Comparison of ENCODE assay signal across 20 cellular contexts in the genomic region with DNA sequence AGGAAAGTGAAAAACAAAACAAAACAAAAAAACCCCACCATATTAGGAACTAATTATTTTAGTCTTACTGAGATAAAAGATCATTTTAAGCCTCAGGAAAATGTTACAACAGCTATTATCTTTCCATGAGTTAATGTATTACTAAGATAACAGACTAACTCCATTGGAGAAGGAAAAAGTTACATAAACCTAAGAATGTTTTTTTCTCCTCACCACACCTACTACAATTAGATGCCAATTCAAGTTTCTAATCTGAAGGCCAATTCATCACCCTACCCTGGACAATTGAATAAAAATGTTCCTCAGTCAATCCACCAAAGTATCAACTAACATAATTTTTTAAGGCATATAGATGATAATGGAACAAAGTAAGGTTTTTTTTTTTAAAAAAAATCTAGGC. TPM values are rescaled to one million over a fixed set of nuclear protein-coding genes. Genes with fewer than 3 reads are reported as not detected.
DNase-seq lines count a peak whose midpoint lies in the region; ATAC-seq, FAIRE-seq and TF ChIP-seq lines count a peak whose summit lies in the region.
"Had no signal": no experiment of that assay in that cellular context is flagged by ENCODE, and none has a peak within 500 bp of the region (broad histone marks: within the 10 kb centered on the region; RNA-seq: fewer than 3 reads in every experiment).

No MANE protein-coding gene starts in this region.

- H3K79me2 ChIP-seq in SK-N-SH (ENCODE audit: insufficient read depth): no peaks in the 10 kb centered on the region

- DNase-seq in ascending aorta (ENCODE audit: low spot score in 2 of 2) (no peak), left colon (no peak), renal cortical epithelial cell (ENCODE audit: low read depth) (peak; percentile 39), SJCRH30 (no peak), SK-N-SH (no peak), SHP77 (lab: John Stamatoyannopoulos, UW) (no peak)
- DNase-seq: BE2C, DMS153, MG63, NCI-H1417, NCI-H1694 treated with DMSO at 0.1 percent for 48 hours, NCI-H2081 treated with DMSO at 0.1 percent for 48 hours, NCI-H2171 treated with DMSO at 0.1 percent for 48 hours, NCI-H524 treated with DMSO at 0.1 percent for 48 hours, NCI-H82 had no signal

- H3K4me3 ChIP-seq in ascending aorta: no peak overlapping the region
- H3K4me3 ChIP-seq in SJCRH30: no peak overlapping the region
- H3K4me3 ChIP-seq in SK-N-SH (ENCODE audit: low read depth in 2 of 2, low read length in 1 of 2): no peak overlapping the region
- H3K4me3 ChIP-seq: K562, MG63 had no signal

- H3K27ac ChIP-seq in ascending aorta: peak overlapping the region; percentile 23 to 52
- no peak overlapping the region for H3K27ac ChIP-seq in SJCRH30
- H3K27ac ChIP-seq in SK-N-SH (ENCODE audit: low read depth in 2 of 2, low read length in 1 of 2): no peak overlapping the region

- no peak for TF ChIP-seq CTCF in ascending aorta (IDR thresholded peaks at IDR 0.05)
- no peak for TF ChIP-seq CTCF in SK-N-SH (IDR thresholded peaks at IDR 0.05)

- no peaks in the 10 kb centered on the region for H3K9me2 ChIP-seq in SK-N-SH

- CTCF ChIA-PET in SK-N-SH (lab: Yijun Ruan, JAX): no interaction called here

- H3K4me1 ChIP-seq in ascending aorta: no peaks in the 10 kb centered on the region
- no peaks in the 10 kb centered on the region for H3K4me1 ChIP-seq in SJCRH30
- no peaks in the 10 kb centered on the region for H3K4me1 ChIP-seq in SK-N-SH (ENCODE audit: control insufficient read depth in 1 of 2, insufficient read depth in 2 of 2, low read depth in 1 of 2, low read length in 1 of 2)
- H3K4me1 ChIP-seq: BE2C had no signal

- intact Hi-C loops in ascending aorta (cut with DNase I): no loop called here
- intact Hi-C loops in left colon (cut with DNase I, micrococcal nuclease): no loop called here

- POLR2A ChIA-PET in SK-N-SH (lab: Yijun Ruan, JAX): no interaction called here

- H3F3A ChIP-seq in SK-N-SH (replicated peaks; ENCODE audit: insufficient read depth): peaks cover 13% of the 10 kb centered on the region

- H3K9ac ChIP-seq in SK-N-SH: no peak overlapping the region

- no peak for TF ChIP-seq EP300 in SK-N-SH (IDR thresholded peaks at IDR 0.05; ENCODE audit: borderline replicate concordance in 1 of 2, low read depth in 1 of 2, low read length in 1 of 2)

- H3K4me2 ChIP-seq in SK-N-SH: no peak overlapping the region

- no peak overlapping the region for H2AFZ ChIP-seq in SK-N-SH (ENCODE audit: low read depth)

- H4K20me1 ChIP-seq in SK-N-SH (ENCODE audit: insufficient read depth): no peaks in the 10 kb centered on the region

- H3K9me3 ChIP-seq in ascending aorta: no peaks in the 10 kb centered on the region
- no peaks in the 10 kb centered on the region for H3K9me3 ChIP-seq in SJCRH30 (replicated peaks)
- no peaks in the 10 kb centered on the region for H3K9me3 ChIP-seq in SK-N-SH
- H3K9me3 ChIP-seq: BE2C, MG63 had no signal

- no peak for TF ChIP-seq RAD21 in SK-N-SH (IDR thresholded peaks at IDR 0.05; ENCODE audit: low read length)

- peak; percentile 93 for ATAC-seq in left colon
- ATAC-seq: K562, Panc1 had no signal

- H3K36me3 ChIP-seq in ascending aorta: peaks cover 32 to 35% of the 10 kb centered on the region in 2 donors
- peaks cover 51% of the 10 kb centered on the region for H3K36me3 ChIP-seq in SJCRH30
- H3K36me3 ChIP-seq in SK-N-SH (replicated peaks in 1 of 2; ENCODE audit: control insufficient read depth in 1 of 2, insufficient read depth in 2 of 2, low read length in 1 of 2): peaks cover 12 to 44% of the 10 kb centered on the region in 2 experiments
- H3K36me3 ChIP-seq: BE2C had no signal

- peak; percentile 27 for FAIRE-seq in A204.1 (lab: Jason Lieb, UNC)
- FAIRE-seq: GM12891, H1, K562 had no signal

- H3K27me3 ChIP-seq in ascending aorta (no peaks in the 10 kb centered on the region), SJCRH30 (no peaks in the 10 kb centered on the region), SK-N-SH (ENCODE audit: insufficient read depth) (no peaks in the 10 kb centered on the region)
- H3K27me3 ChIP-seq: BE2C, MG63 had no signal

TF ChIP-seq in SK-N-SH, 30 proteins besides CTCF, POLR2A, EP300 and RAD21 (continues in another document):
- no peak for TF ChIP-seq FOXM1 (IDR thresholded peaks at IDR 0.05; ENCODE audit: low read depth)
- TF ChIP-seq SMC3 (IDR thresholded peaks at IDR 0.05; ENCODE audit: low read depth, low read length): no peak
- TF ChIP-seq MAX (IDR thresholded peaks at IDR 0.05; ENCODE audit: low read depth): no peak
- no peak for TF ChIP-seq MXI1 (IDR thresholded peaks at IDR 0.05; ENCODE audit: low read depth, low read length)
- no peak for TF ChIP-seq CHD2 (IDR thresholded peaks at IDR 0.05; ENCODE audit: low read length, partially characterized antibody)
- no peak for TF ChIP-seq TEAD4 (IDR thresholded peaks at IDR 0.05; ENCODE audit: borderline replicate concordance, insufficient read depth)
- TF ChIP-seq NFIC (IDR thresholded peaks at IDR 0.05; ENCODE audit: borderline replicate concordance): no peak
- TF ChIP-seq YY1 (IDR thresholded peaks at IDR 0.05; ENCODE audit: low read depth): no peak
- TF ChIP-seq, protein P1, sequence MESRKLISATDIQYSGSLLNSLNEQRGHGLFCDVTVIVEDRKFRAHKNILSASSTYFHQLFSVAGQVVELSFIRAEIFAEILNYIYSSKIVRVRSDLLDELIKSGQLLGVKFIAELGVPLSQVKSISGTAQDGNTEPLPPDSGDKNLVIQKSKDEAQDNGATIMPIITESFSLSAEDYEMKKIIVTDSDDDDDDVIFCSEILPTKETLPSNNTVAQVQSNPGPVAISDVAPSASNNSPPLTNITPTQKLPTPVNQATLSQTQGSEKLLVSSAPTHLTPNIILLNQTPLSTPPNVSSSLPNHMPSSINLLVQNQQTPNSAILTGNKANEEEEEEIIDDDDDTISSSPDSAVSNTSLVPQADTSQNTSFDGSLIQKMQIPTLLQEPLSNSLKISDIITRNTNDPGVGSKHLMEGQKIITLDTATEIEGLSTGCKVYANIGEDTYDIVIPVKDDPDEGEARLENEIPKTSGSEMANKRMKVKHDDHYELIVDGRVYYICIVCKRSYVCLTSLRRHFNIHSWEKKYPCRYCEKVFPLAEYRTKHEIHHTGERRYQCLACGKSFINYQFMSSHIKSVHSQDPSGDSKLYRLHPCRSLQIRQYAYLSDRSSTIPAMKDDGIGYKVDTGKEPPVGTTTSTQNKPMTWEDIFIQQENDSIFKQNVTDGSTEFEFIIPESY (IDR thresholded peaks at IDR 0.05; ENCODE audit: borderline replicate concordance, low read depth): no peak
- no peak for TF ChIP-seq TAF1 (IDR thresholded peaks at IDR 0.05; ENCODE audit: borderline replicate concordance, low read depth, low read length)
- TF ChIP-seq REST (IDR thresholded peaks at IDR 0.05; ENCODE audit: low read depth, low read length): no peak
- TF ChIP-seq USF1 (IDR thresholded peaks at IDR 0.05; ENCODE audit: borderline replicate concordance, low read depth): no peak
- TF ChIP-seq GATA2 (CRISPR knock-in tag; IDR thresholded peaks at IDR 0.05): no peak
- TF ChIP-seq JUND (IDR thresholded peaks at IDR 0.05): no peak
- no peak for TF ChIP-seq FOSL2 (IDR thresholded peaks at IDR 0.05; ENCODE audit: borderline replicate concordance, low read depth)

RNA-seq across cellular contexts. Expression of gene GFPT1, which starts 10.2 kb away (rescaled TPM):
- 25.7 TPM for total RNA-seq in ascending aorta
- 100 to 1,000 TPM; 158 to 242 TPM for total RNA-seq in left colon
- 65.3 and 74.3 TPM in 2 replicates for total RNA-seq in renal cortical epithelial cell
- total RNA-seq in SJCRH30 (2014; rRNA removed; shearing (Covaris generic)): 54.5 and 59.9 TPM in 2 replicates
- polyA plus RNA-seq in SK-N-SH (2012; rRNA removed): 6.0 and 6.8 TPM in 2 replicates
- 9.1 and 9.2 TPM in 2 replicates for polyA plus RNA-seq in SK-N-SH (2012; cell fraction: cytosol; rRNA removed)
- polyA plus RNA-seq in SK-N-SH (2012; cell fraction: nucleus; rRNA removed): 4.0 and 7.6 TPM in 2 replicates

RNA-seq across cellular contexts. Expression of gene NFU1, which starts 40.0 kb away (rescaled TPM):
- total RNA-seq in ascending aorta (49.4 TPM), left colon (10 to 100 TPM; 41.1 to 44.6 TPM), renal cortical epithelial cell (39.8 and 48.5 TPM in 2 replicates)
- 58.7 and 70.5 TPM in 2 replicates for total RNA-seq in SJCRH30 (2014; rRNA removed; shearing (Covaris generic))
- polyA plus RNA-seq in SK-N-SH (2012; rRNA removed): 22.2 and 23.5 TPM in 2 replicates
- polyA plus RNA-seq in SK-N-SH (2012; cell fraction: cytosol; rRNA removed): 29.1 and 44.8 TPM in 2 replicates
- 7.0 and 8.9 TPM in 2 replicates for polyA plus RNA-seq in SK-N-SH (2012; cell fraction: nucleus; rRNA removed)

Comparison
In these comparisons a context has a peak if more than half of its experiments do, and no peak if none do; other contexts are left out.
1. H3K27ac ChIP-seq: peak in ascending aorta (2 of 2); none in SJCRH30 (single experiment) and SK-N-SH (0 of 2).